In genomic region chr4:6916587-6917444, GRCh38 we compare ENCODE assay signal across 1 cellular context.
TF ChIP-seq lines count a peak whose summit lies in the region.

No MANE protein-coding gene starts in this region.

TF ChIP-seq in GM23338, 12 proteins besides CTCF, POLR2A, EP300 and RAD21 (continued from another document):
- TF ChIP-seq ZNF462 (CRISPR knock-in tag; IDR thresholded peaks at IDR 0.05), result no peak
- TF ChIP-seq EZH2 (IDR thresholded peaks at IDR 0.05; ENCODE audit: low read depth, unreplicated experiment), result no peak
- TF ChIP-seq JUNB (IDR thresholded peaks at IDR 0.05; ENCODE audit: unreplicated experiment), result no peak
